ENCODE assay signal across 30 cellular contexts in genomic region chr1:59609245-59609644, GRCh38.
"Had no signal": no experiment of that assay in that cellular context is flagged by ENCODE, and none has a peak within 500 bp of the region (broad histone marks: within the 10 kb centered on the region; RNA-seq: fewer than 3 reads in every experiment).

No MANE protein-coding gene starts in this region.

- H3K9me3 ChIP-seq: ascending aorta, esophagus squamous epithelium had no signal

- H3K27me3 ChIP-seq: ascending aorta, brain microvascular endothelial cell, esophagus squamous epithelium, heart right ventricle had no signal

- DNase-seq: activated B cell treated with CpG ODN at 0.5 μM for 24 hours; activated CD4-positive, alpha-beta memory T cell treated with anti-CD3 and anti-CD28 coated beads, Interleukin-2, amount 10 ng/mL, durations not matched to agents 7 days and 5 days; activated CD4-positive, alpha-beta T cell treated with anti-CD3 and anti-CD28 coated beads for 36 hours; activated CD4-positive, alpha-beta T cell treated with anti-CD3 and anti-CD28 coated beads, Interleukin-2, amount 10 ng/mL, durations not matched to agents 7 days and 5 days; activated CD4-positive, alpha-beta T cell treated with anti-CD3 and anti-CD28 coated beads, Interleukin-2, amount 50 U/mL, for 4 hours; activated CD8-positive, alpha-beta memory T cell treated with anti-CD3 and anti-CD28 coated beads, Interleukin-2, amount 50 U/mL, for 48 hours; activated gamma-delta T cell; activated naive CD4-positive, alpha-beta T cell; activated naive CD4-positive, alpha-beta T cell treated with anti-CD3 and anti-CD28 coated beads, Interleukin-2, amount 10 ng/mL, durations not matched to agents 7 days and 5 days; activated naive CD8-positive, alpha-beta T cell treated with anti-CD3 and anti-CD28 coated beads, Interleukin-2, amount 10 ng/mL, durations not matched to agents 7 days and 5 days; activated T-cell treated with anti-CD3 and anti-CD28 coated beads for 4 hours; activated T-cell treated with anti-CD3 and anti-CD28 coated beads, Interleukin-2, amount 50 U/mL, for 24 hours; activated T-cell treated with anti-CD3 and anti-CD28 coated beads, Interleukin-2, amount 50 U/mL, for 72 hours; brain microvascular endothelial cell; cortex of kidney; dermis blood vessel endothelial cell; effector CD4-positive, alpha-beta T cell; effector memory CD8-positive, alpha-beta T cell; esophagus squamous epithelium; glutamatergic neuron; heart right ventricle; T-helper 1 cell; T-helper 17 cell; T1000; WERI-Rb-1 had no signal

- H3K4me1 ChIP-seq: esophagus squamous epithelium, heart right ventricle had no signal

- H3K36me3 Mint-ChIP-seq: activated naive CD4-positive, alpha-beta T cell treated with anti-CD3 and anti-CD28 coated beads, Interleukin-2, amount 10 ng/mL, durations not matched to agents 7 days and 5 days had no signal

- ATAC-seq: activated CD4-positive, alpha-beta T cell treated with anti-CD3 and anti-CD28 coated beads for 36 hours; activated CD4-positive, CD25-positive, alpha-beta regulatory T cell treated with anti-CD3 and anti-CD28 coated beads, Interleukin-2, amount 50 U/mL, for 24 hours; activated naive CD4-positive, alpha-beta T cell treated with anti-CD3 and anti-CD28 coated beads, Interleukin-2, amount 50 U/mL, for 72 hours; activated T-cell treated with anti-CD3 and anti-CD28 coated beads, Interleukin-2, amount 50 U/mL, for 72 hours; effector memory CD8-positive, alpha-beta T cell; heart right ventricle; T-helper 17 cell had no signal

- H3K9me3 Mint-ChIP-seq: activated naive CD4-positive, alpha-beta T cell treated with anti-CD3 and anti-CD28 coated beads, Interleukin-2, amount 10 ng/mL, durations not matched to agents 7 days and 5 days; T-helper 2 cell treated with Interferon-gamma antibody and Interleukin-4, amounts not matched to agents 5 μg/mL and 100 μg/mL, for 36 hours had no signal

- H3K4me3 Mint-ChIP-seq: activated B cell treated with CpG ODN at 0.5 μM for 24 hours; activated CD4-positive, alpha-beta memory T cell treated with anti-CD3 and anti-CD28 coated beads, Interleukin-2, amount 10 ng/mL, durations not matched to agents 7 days and 5 days; activated CD4-positive, alpha-beta T cell treated with anti-CD3 and anti-CD28 coated beads for 36 hours; activated CD4-positive, alpha-beta T cell treated with anti-CD3 and anti-CD28 coated beads, Interleukin-2, amount 10 ng/mL, durations not matched to agents 7 days and 5 days; activated naive CD4-positive, alpha-beta T cell treated with anti-CD3 and anti-CD28 coated beads, Interleukin-2, amount 10 ng/mL, durations not matched to agents 7 days and 5 days; activated naive CD8-positive, alpha-beta T cell treated with anti-CD3 and anti-CD28 coated beads, Interleukin-2, amount 10 ng/mL, durations not matched to agents 7 days and 5 days; activated T-cell treated with anti-CD3 and anti-CD28 coated beads, Interleukin-2, amount 50 U/mL, for 24 hours; activated T-cell treated with anti-CD3 and anti-CD28 coated beads, Interleukin-2, amount 50 U/mL, for 72 hours; effector memory CD8-positive, alpha-beta T cell; T-helper 17 cell; T-helper 2 cell treated with Interferon-gamma antibody and Interleukin-4, amounts not matched to agents 5 μg/mL and 100 μg/mL, for 36 hours had no signal

- H3K27ac ChIP-seq: ascending aorta, brain microvascular endothelial cell, epithelial cell of prostate, esophagus squamous epithelium, heart right ventricle, WERI-Rb-1 had no signal

- H3K27me3 Mint-ChIP-seq: activated B cell treated with CpG ODN at 0.5 μM for 24 hours; activated CD4-positive, alpha-beta memory T cell treated with anti-CD3 and anti-CD28 coated beads, Interleukin-2, amount 10 ng/mL, durations not matched to agents 7 days and 5 days; activated CD4-positive, alpha-beta T cell treated with anti-CD3 and anti-CD28 coated beads for 36 hours; activated CD4-positive, alpha-beta T cell treated with anti-CD3 and anti-CD28 coated beads, Interleukin-2, amount 10 ng/mL, durations not matched to agents 7 days and 5 days; activated naive CD4-positive, alpha-beta T cell treated with anti-CD3 and anti-CD28 coated beads, Interleukin-2, amount 10 ng/mL, durations not matched to agents 7 days and 5 days; activated naive CD8-positive, alpha-beta T cell treated with anti-CD3 and anti-CD28 coated beads, Interleukin-2, amount 10 ng/mL, durations not matched to agents 7 days and 5 days; activated T-cell treated with anti-CD3 and anti-CD28 coated beads, Interleukin-2, amount 50 U/mL, for 24 hours; effector memory CD8-positive, alpha-beta T cell; T-helper 17 cell had no signal

- H3K4me3 ChIP-seq: ascending aorta, esophagus squamous epithelium, heart right ventricle had no signal

- H3K36me3 ChIP-seq: brain microvascular endothelial cell had no signal

- H3K4me1 Mint-ChIP-seq: activated B cell treated with CpG ODN at 0.5 μM for 24 hours; activated CD4-positive, alpha-beta memory T cell treated with anti-CD3 and anti-CD28 coated beads, Interleukin-2, amount 10 ng/mL, durations not matched to agents 7 days and 5 days; activated CD4-positive, alpha-beta T cell treated with anti-CD3 and anti-CD28 coated beads for 36 hours; activated CD4-positive, alpha-beta T cell treated with anti-CD3 and anti-CD28 coated beads, Interleukin-2, amount 10 ng/mL, durations not matched to agents 7 days and 5 days; activated naive CD4-positive, alpha-beta T cell treated with anti-CD3 and anti-CD28 coated beads, Interleukin-2, amount 10 ng/mL, durations not matched to agents 7 days and 5 days; activated naive CD8-positive, alpha-beta T cell treated with anti-CD3 and anti-CD28 coated beads, Interleukin-2, amount 10 ng/mL, durations not matched to agents 7 days and 5 days had no signal

- H3K27ac Mint-ChIP-seq: activated B cell treated with CpG ODN at 0.5 μM for 24 hours; activated CD4-positive, alpha-beta memory T cell treated with anti-CD3 and anti-CD28 coated beads, Interleukin-2, amount 10 ng/mL, durations not matched to agents 7 days and 5 days; activated CD4-positive, alpha-beta T cell treated with anti-CD3 and anti-CD28 coated beads for 36 hours; activated CD4-positive, alpha-beta T cell treated with anti-CD3 and anti-CD28 coated beads, Interleukin-2, amount 10 ng/mL, durations not matched to agents 7 days and 5 days; activated naive CD4-positive, alpha-beta T cell treated with anti-CD3 and anti-CD28 coated beads, Interleukin-2, amount 10 ng/mL, durations not matched to agents 7 days and 5 days; activated naive CD4-positive, alpha-beta T cell treated with anti-CD3 and anti-CD28 coated beads, Interleukin-2, amount 50 U/mL, for 72 hours; activated naive CD8-positive, alpha-beta T cell treated with anti-CD3 and anti-CD28 coated beads, Interleukin-2, amount 10 ng/mL, durations not matched to agents 7 days and 5 days; activated T-cell treated with anti-CD3 and anti-CD28 coated beads, Interleukin-2, amount 50 U/mL, for 24 hours; activated T-cell treated with anti-CD3 and anti-CD28 coated beads, Interleukin-2, amount 50 U/mL, for 72 hours; effector memory CD8-positive, alpha-beta T cell; T-helper 17 cell; T-helper 2 cell treated with Interferon-gamma antibody and Interleukin-4, amounts not matched to agents 5 μg/mL and 100 μg/mL, for 36 hours had no signal
